17 cellular contexts compared by ENCODE assay signal in genomic region chr6:161918608-161919205, GRCh38.
DNase-seq lines count a peak whose midpoint lies in the region; ATAC-seq and TF ChIP-seq lines count a peak whose summit lies in the region.
"Had no signal": no experiment of that assay in that cellular context is flagged by ENCODE, and none has a peak within 500 bp of the region (broad histone marks: within the 10 kb centered on the region; RNA-seq: fewer than 3 reads in every experiment).

No MANE protein-coding gene starts in this region.

- H3K27me3 ChIP-seq in PC-9 (ENCODE audit: insufficient read depth, low read depth): no peaks in the 10 kb centered on the region; the same call in 1 of the 2 replicates
- H3K27me3 ChIP-seq: BLaER1 treated with 17β-estradiol and CSF1 and Interleukin-3, amounts not matched to agents 10 nM and 100 nM had no signal

- CTCF ChIA-PET in HEK293 (lab: Yijun Ruan, JAX) (no interaction called here), PC-9 (lab: Charles Lee) (no interaction called here)

- H3K27ac Mint-ChIP-seq in stimulated activated effector memory CD8-positive, alpha-beta T cell treated with anti-CD3 and anti-CD28 coated beads, Interleukin-12 subunit alpha, Interleukin-12 subunit beta, amount 100 ng/mL, for 72 hours: no peak overlapping the region
- H3K27ac Mint-ChIP-seq: CD8-positive, alpha-beta memory T cell; T-cell had no signal

- no peak overlapping the region for H3K4me3 ChIP-seq in HEK293 (ENCODE audit: low read depth, low read length)
- H3K4me3 ChIP-seq in PC-9: no peak overlapping the region; the same call in 1 of the 2 replicates
- H3K4me3 ChIP-seq: BLaER1 treated with 17β-estradiol and CSF1 and Interleukin-3, amounts not matched to agents 10 nM and 100 nM had no signal

- H3K9me3 ChIP-seq in HEK293 (ENCODE audit: control insufficient read depth, insufficient read depth, low read depth, low read length) (no peaks in the 10 kb centered on the region), PC-9 (ENCODE audit: insufficient read depth, low read depth) (no peaks in the 10 kb centered on the region)
- H3K9me3 ChIP-seq: SK-N-SH had no signal

- POLR2A ChIA-PET in HEK293 (lab: Yijun Ruan, JAX) (no interaction called here), PC-9 (lab: Charles Lee; ENCODE audit: unreplicated experiment) (no interaction called here)

- H3K36me3 ChIP-seq in HEK293 (ENCODE audit: control insufficient read depth in 2 of 2, insufficient read depth in 1 of 2, low read length in 2 of 2) (no peaks in the 10 kb centered on the region), PC-9 (ENCODE audit: low read depth) (no peaks in the 10 kb centered on the region)
- H3K36me3 ChIP-seq: BLaER1 treated with 17β-estradiol and CSF1 and Interleukin-3, amounts not matched to agents 10 nM and 100 nM had no signal

- peaks cover 3% of the 10 kb centered on the region; the same call in 1 of the 2 replicates for H3K4me1 ChIP-seq in HEK293 (ENCODE audit: control insufficient read depth, insufficient read depth, low read length)
- H3K4me1 ChIP-seq in PC-9 (replicated peaks; ENCODE audit: insufficient read depth): no peaks in the 10 kb centered on the region

- DNase-seq in NCI-H1417 treated with DMSO at 0.1 percent for 48 hours (lab: John Stamatoyannopoulos, UW): peak; percentile 72
- no peak for DNase-seq in PC-9
- peak; percentile 13 for DNase-seq in retina
- DNase-seq in stimulated activated effector memory CD8-positive, alpha-beta T cell treated with anti-CD3 and anti-CD28 coated beads, Interleukin-12 subunit alpha, Interleukin-12 subunit beta, amount 100 ng/mL, for 72 hours (ENCODE audit: low spot score in 2 of 2): no peak
- DNase-seq in H4 (ENCODE audit: low spot score): no peak
- DNase-seq in SKM-1 treated with dmso at 0.1 percent for 144 hours (lab: John Stamatoyannopoulos, UW; ENCODE audit: unreplicated experiment): no peak
- DNase-seq: CD8-positive, alpha-beta memory T cell; KG1; NCI-H1694 treated with DMSO at 0.1 percent for 48 hours; NCI-H2107; NCI-H2227 treated with DMSO at 0.1 percent for 48 hours; NCI-H524; Right ventricle myocardium superior; SK-N-SH; T-cell had no signal

- H3K9me3 Mint-ChIP-seq in stimulated activated effector memory CD8-positive, alpha-beta T cell treated with anti-CD3 and anti-CD28 coated beads, Interleukin-12 subunit alpha, Interleukin-12 subunit beta, amount 100 ng/mL, for 72 hours: no peaks in the 10 kb centered on the region

- no peaks in the 10 kb centered on the region for H4K20me1 ChIP-seq in PC-9 (ENCODE audit: insufficient read depth)
- H4K20me1 ChIP-seq: BLaER1 treated with 17β-estradiol and CSF1 and Interleukin-3, amounts not matched to agents 10 nM and 100 nM had no signal

- no peak for ATAC-seq in stimulated activated effector memory CD8-positive, alpha-beta T cell treated with anti-CD3 and anti-CD28 coated beads, Interleukin-12 subunit alpha, Interleukin-12 subunit beta, amount 100 ng/mL, for 72 hours
- ATAC-seq: T-cell had no signal

- H3K4me3 Mint-ChIP-seq in stimulated activated effector memory CD8-positive, alpha-beta T cell treated with anti-CD3 and anti-CD28 coated beads, Interleukin-12 subunit alpha, Interleukin-12 subunit beta, amount 100 ng/mL, for 72 hours: no peak overlapping the region
- H3K4me3 Mint-ChIP-seq: CD8-positive, alpha-beta memory T cell; T-cell had no signal

- H2AFZ ChIP-seq in PC-9: no peak overlapping the region

- H3K9me2 ChIP-seq in PC-9 (ENCODE audit: insufficient read depth): no peaks in the 10 kb centered on the region
- H3K9me2 ChIP-seq: SK-N-SH had no signal

- peak overlapping the region; percentile 47; the same call in 1 of the 2 replicates for H3K4me2 ChIP-seq in PC-9
- H3K4me2 ChIP-seq: BLaER1 treated with 17β-estradiol and CSF1 and Interleukin-3, amounts not matched to agents 10 nM and 100 nM; SK-N-SH had no signal

- BruUV-seq in PC-9 (replicated peaks; lab: Mats Ljungman, UMichigan): no TSS peak

- H3K36me3 Mint-ChIP-seq in stimulated activated effector memory CD8-positive, alpha-beta T cell treated with anti-CD3 and anti-CD28 coated beads, Interleukin-12 subunit alpha, Interleukin-12 subunit beta, amount 100 ng/mL, for 72 hours: no peaks in the 10 kb centered on the region
- H3K36me3 Mint-ChIP-seq: CD8-positive, alpha-beta memory T cell; T-cell had no signal

- H3K27ac ChIP-seq in HEK293 (ENCODE audit: extremely low read depth, low read depth, low read length) (no peak overlapping the region), PC-9 (no peak overlapping the region)
- H3K27ac ChIP-seq: BLaER1 treated with 17β-estradiol and CSF1 and Interleukin-3, amounts not matched to agents 10 nM and 100 nM had no signal

- intact Hi-C loops in PC-9 (cut with micrococcal nuclease; ENCODE audit: unreplicated experiment): no loop called here

- no peaks in the 10 kb centered on the region for H3K4me1 Mint-ChIP-seq in stimulated activated effector memory CD8-positive, alpha-beta T cell treated with anti-CD3 and anti-CD28 coated beads, Interleukin-12 subunit alpha, Interleukin-12 subunit beta, amount 100 ng/mL, for 72 hours
- H3K4me1 Mint-ChIP-seq: CD8-positive, alpha-beta memory T cell; T-cell had no signal

- no peaks in the 10 kb centered on the region for H3K79me2 ChIP-seq in PC-9 (ENCODE audit: low read depth)

- no peaks in the 10 kb centered on the region for H3F3A ChIP-seq in PC-9 (ENCODE audit: insufficient read depth, low read depth)

- TF ChIP-seq CTCF in HEK293 (tag by site-specific recombination; IDR thresholded peaks at IDR 0.05): no peak
- TF ChIP-seq CTCF in PC-9 (conservative IDR thresholded peaks at IDR 0.05): no peak

TF ChIP-seq in HEK293, 187 proteins besides CTCF, POLR2A, EP300 and RAD21:
- TF ChIP-seq SP7 (tag by site-specific recombination; IDR thresholded peaks at IDR 0.05) (peak; percentile 97), ZNF548 (tag by site-specific recombination; IDR thresholded peaks at IDR 0.05) (no peak)
TF ChIP-seq in HEK293: peak in this region for 1.

Comparison
In these comparisons a context has a peak if more than half of its experiments do, and no peak if none do; other contexts are left out.
1. DNase-seq: peak in NCI-H1417 treated with DMSO at 0.1 percent for 48 hours (single experiment) and retina (single experiment); none in PC-9 (0 of 2), stimulated activated effector memory CD8-positive, alpha-beta T cell treated with anti-CD3 and anti-CD28 coated beads, Interleukin-12 subunit alpha, Interleukin-12 subunit beta, amount 100 ng/mL, for 72 hours (0 of 2), H4 (single experiment) and SKM-1 treated with dmso at 0.1 percent for 144 hours (single experiment).